1 cellular context compared by ENCODE assay signal in the genomic region with DNA sequence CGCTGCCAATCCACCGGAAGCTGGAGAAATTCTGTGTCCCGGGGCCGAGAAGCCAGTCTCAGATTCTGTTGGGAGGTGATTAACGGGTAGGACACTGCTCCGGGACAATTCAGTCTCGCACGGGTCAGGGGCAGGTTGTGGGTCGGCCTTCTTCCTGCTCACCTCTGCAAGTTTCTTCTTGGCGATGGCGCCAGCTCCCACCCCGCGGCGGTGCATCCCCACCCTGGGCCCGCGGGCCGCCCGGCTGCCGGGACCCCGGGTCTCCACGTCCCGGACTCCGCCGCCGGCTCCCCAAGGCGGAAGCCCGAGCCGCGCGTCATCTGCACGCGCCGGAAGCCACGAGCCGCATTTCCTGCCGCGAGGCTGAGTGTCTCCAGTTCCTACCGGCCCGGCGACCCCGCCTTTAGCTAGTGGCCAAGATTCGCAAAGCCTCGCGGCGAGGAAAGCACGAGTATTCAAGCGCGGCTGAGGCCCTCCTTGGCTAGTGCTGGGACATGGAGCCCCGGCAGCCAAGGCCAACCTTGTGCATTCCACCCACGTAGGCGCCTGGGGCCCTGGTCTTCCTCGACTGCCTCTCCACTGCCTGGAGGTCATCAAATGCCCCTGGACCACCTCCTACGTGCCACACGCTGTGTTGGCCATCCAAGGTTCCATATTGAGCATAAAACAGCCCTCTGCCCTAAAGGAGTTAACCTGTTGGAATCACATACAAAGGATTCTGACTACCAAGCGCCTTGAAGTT.
TF ChIP-seq lines count a peak whose summit lies in the region.

A gene with protein sequence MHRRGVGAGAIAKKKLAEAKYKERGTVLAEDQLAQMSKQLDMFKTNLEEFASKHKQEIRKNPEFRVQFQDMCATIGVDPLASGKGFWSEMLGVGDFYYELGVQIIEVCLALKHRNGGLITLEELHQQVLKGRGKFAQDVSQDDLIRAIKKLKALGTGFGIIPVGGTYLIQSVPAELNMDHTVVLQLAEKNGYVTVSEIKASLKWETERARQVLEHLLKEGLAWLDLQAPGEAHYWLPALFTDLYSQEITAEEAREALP (minus strand): TSS at position 324 of the 742 bp plus-strand sequence. CDS start 108 bp downstream, at position 216.

TF ChIP-seq in HEK293, 187 proteins besides CTCF, POLR2A, EP300 and RAD21 (continued from another document and continues in another):
- TF ChIP-seq HOXA7 (CRISPR knock-in tag; IDR thresholded peaks at IDR 0.05; ENCODE audit: borderline replicate concordance): no peak
- TF ChIP-seq KLF1 (tag by site-specific recombination; IDR thresholded peaks at IDR 0.05): peak; percentile 35; the same call in 1 of the 2 replicates
- TF ChIP-seq ZNF571 (tag by site-specific recombination; IDR thresholded peaks at IDR 0.05): no peak
- TF ChIP-seq, protein P1, sequence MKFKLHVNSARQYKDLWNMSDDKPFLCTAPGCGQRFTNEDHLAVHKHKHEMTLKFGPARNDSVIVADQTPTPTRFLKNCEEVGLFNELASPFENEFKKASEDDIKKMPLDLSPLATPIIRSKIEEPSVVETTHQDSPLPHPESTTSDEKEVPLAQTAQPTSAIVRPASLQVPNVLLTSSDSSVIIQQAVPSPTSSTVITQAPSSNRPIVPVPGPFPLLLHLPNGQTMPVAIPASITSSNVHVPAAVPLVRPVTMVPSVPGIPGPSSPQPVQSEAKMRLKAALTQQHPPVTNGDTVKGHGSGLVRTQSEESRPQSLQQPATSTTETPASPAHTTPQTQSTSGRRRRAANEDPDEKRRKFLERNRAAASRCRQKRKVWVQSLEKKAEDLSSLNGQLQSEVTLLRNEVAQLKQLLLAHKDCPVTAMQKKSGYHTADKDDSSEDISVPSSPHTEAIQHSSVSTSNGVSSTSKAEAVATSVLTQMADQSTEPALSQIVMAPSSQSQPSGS (tag by site-specific recombination; IDR thresholded peaks at IDR 0.05; ENCODE audit: low read depth): no peak
- no peak for TF ChIP-seq ZNF404 (tag by site-specific recombination; IDR thresholded peaks at IDR 0.05)
- TF ChIP-seq, protein P2, sequence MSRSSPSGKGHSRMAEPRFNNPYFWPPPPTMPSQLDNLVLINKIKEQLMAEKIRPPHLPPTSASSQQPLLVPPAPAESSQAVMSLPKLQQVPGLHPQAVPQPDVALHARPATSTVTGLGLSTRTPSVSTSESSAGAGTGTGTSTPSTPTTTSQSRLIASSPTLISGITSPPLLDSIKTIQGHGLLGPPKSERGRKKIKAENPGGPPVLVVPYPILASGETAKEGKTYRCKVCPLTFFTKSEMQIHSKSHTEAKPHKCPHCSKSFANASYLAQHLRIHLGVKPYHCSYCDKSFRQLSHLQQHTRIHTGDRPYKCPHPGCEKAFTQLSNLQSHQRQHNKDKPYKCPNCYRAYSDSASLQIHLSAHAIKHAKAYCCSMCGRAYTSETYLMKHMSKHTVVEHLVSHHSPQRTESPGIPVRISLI (tag by site-specific recombination; IDR thresholded peaks at IDR 0.05): no peak
- no peak for TF ChIP-seq ZNF514 (tag by site-specific recombination; IDR thresholded peaks at IDR 0.05)
- no peak for TF ChIP-seq YY2 (tag by site-specific recombination; IDR thresholded peaks at IDR 0.05)
- TF ChIP-seq FEZF1 (tag by site-specific recombination; IDR thresholded peaks at IDR 0.05): no peak
- TF ChIP-seq YY1 (tag by site-specific recombination; IDR thresholded peaks at IDR 0.05): peak; percentile 40; the same call in 1 of the 2 replicates
- TF ChIP-seq, protein P3, sequence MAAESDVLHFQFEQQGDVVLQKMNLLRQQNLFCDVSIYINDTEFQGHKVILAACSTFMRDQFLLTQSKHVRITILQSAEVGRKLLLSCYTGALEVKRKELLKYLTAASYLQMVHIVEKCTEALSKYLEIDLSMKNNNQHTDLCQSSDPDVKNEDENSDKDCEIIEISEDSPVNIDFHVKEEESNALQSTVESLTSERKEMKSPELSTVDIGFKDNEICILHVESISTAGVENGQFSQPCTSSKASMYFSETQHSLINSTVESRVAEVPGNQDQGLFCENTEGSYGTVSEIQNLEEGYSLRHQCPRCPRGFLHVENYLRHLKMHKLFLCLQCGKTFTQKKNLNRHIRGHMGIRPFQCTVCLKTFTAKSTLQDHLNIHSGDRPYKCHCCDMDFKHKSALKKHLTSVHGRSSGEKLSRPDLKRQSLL (tag by site-specific recombination; IDR thresholded peaks at IDR 0.05): peak; percentile 84
- TF ChIP-seq ZFHX2 (tag by site-specific recombination; conservative IDR thresholded peaks at IDR 0.05): peak; percentile 64
- TF ChIP-seq IKZF3 (tag by site-specific recombination; IDR thresholded peaks at IDR 0.05): 0 out of 2 replicates have a peak, but pooled peaks have one; percentile 23
- no peak for TF ChIP-seq PRDM1 (tag by site-specific recombination; IDR thresholded peaks at IDR 0.05)
- TF ChIP-seq KLF7 (tag by site-specific recombination; IDR thresholded peaks at IDR 0.05; ENCODE audit: borderline replicate concordance): peak; percentile 14; the same call in 1 of the 2 replicates
- no peak for TF ChIP-seq ZNF354C (tag by site-specific recombination; IDR thresholded peaks at IDR 0.05; ENCODE audit: borderline replicate concordance, low read depth)
- TF ChIP-seq, protein P4, sequence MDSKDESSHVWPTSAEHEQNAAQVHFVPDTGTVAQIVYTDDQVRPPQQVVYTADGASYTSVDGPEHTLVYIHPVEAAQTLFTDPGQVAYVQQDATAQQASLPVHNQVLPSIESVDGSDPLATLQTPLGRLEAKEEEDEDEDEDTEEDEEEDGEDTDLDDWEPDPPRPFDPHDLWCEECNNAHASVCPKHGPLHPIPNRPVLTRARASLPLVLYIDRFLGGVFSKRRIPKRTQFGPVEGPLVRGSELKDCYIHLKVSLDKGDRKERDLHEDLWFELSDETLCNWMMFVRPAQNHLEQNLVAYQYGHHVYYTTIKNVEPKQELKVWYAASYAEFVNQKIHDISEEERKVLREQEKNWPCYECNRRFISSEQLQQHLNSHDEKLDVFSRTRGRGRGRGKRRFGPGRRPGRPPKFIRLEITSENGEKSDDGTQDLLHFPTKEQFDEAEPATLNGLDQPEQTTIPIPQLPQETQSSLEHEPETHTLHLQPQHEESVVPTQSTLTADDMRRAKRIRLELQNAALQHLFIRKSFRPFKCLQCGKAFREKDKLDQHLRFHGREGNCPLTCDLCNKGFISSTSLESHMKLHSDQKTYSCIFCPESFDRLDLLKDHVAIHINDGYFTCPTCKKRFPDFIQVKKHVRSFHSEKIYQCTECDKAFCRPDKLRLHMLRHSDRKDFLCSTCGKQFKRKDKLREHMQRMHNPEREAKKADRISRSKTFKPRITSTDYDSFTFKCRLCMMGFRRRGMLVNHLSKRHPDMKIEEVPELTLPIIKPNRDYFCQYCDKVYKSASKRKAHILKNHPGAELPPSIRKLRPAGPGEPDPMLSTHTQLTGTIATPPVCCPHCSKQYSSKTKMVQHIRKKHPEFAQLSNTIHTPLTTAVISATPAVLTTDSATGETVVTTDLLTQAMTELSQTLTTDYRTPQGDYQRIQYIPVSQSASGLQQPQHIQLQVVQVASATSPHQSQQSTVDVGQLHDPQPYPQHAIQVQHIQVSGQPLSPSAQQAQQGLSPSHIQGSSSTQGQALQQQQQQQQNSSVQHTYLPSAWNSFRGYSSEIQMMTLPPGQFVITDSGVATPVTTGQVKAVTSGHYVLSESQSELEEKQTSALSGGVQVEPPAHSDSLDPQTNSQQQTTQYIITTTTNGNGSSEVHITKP (tag by site-specific recombination; IDR thresholded peaks at IDR 0.05): peak; percentile 82
- TF ChIP-seq, protein P5, sequence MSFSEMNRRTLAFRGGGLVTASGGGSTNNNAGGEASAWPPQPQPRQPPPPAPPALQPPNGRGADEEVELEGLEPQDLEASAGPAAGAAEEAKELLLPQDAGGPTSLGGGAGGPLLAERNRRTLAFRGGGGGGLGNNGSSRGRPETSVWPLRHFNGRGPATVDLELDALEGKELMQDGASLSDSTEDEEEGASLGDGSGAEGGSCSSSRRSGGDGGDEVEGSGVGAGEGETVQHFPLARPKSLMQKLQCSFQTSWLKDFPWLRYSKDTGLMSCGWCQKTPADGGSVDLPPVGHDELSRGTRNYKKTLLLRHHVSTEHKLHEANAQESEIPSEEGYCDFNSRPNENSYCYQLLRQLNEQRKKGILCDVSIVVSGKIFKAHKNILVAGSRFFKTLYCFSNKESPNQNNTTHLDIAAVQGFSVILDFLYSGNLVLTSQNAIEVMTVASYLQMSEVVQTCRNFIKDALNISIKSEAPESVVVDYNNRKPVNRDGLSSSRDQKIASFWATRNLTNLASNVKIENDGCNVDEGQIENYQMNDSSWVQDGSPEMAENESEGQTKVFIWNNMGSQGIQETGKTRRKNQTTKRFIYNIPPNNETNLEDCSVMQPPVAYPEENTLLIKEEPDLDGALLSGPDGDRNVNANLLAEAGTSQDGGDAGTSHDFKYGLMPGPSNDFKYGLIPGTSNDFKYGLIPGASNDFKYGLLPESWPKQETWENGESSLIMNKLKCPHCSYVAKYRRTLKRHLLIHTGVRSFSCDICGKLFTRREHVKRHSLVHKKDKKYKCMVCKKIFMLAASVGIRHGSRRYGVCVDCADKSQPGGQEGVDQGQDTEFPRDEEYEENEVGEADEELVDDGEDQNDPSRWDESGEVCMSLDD (tag by site-specific recombination; IDR thresholded peaks at IDR 0.05): 0 out of 2 replicates have a peak, but pooled peaks have one; percentile 17
- no peak for TF ChIP-seq GLIS2 (tag by site-specific recombination; IDR thresholded peaks at IDR 0.05)
- TF ChIP-seq, protein P6, sequence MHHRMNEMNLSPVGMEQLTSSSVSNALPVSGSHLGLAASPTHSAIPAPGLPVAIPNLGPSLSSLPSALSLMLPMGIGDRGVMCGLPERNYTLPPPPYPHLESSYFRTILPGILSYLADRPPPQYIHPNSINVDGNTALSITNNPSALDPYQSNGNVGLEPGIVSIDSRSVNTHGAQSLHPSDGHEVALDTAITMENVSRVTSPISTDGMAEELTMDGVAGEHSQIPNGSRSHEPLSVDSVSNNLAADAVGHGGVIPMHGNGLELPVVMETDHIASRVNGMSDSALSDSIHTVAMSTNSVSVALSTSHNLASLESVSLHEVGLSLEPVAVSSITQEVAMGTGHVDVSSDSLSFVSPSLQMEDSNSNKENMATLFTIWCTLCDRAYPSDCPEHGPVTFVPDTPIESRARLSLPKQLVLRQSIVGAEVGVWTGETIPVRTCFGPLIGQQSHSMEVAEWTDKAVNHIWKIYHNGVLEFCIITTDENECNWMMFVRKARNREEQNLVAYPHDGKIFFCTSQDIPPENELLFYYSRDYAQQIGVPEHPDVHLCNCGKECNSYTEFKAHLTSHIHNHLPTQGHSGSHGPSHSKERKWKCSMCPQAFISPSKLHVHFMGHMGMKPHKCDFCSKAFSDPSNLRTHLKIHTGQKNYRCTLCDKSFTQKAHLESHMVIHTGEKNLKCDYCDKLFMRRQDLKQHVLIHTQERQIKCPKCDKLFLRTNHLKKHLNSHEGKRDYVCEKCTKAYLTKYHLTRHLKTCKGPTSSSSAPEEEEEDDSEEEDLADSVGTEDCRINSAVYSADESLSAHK (tag by site-specific recombination; IDR thresholded peaks at IDR 0.05): no peak
- TF ChIP-seq ZNF529 (tag by site-specific recombination; IDR thresholded peaks at IDR 0.05; ENCODE audit: insufficient replicate concordance): no peak
- TF ChIP-seq, protein P7, sequence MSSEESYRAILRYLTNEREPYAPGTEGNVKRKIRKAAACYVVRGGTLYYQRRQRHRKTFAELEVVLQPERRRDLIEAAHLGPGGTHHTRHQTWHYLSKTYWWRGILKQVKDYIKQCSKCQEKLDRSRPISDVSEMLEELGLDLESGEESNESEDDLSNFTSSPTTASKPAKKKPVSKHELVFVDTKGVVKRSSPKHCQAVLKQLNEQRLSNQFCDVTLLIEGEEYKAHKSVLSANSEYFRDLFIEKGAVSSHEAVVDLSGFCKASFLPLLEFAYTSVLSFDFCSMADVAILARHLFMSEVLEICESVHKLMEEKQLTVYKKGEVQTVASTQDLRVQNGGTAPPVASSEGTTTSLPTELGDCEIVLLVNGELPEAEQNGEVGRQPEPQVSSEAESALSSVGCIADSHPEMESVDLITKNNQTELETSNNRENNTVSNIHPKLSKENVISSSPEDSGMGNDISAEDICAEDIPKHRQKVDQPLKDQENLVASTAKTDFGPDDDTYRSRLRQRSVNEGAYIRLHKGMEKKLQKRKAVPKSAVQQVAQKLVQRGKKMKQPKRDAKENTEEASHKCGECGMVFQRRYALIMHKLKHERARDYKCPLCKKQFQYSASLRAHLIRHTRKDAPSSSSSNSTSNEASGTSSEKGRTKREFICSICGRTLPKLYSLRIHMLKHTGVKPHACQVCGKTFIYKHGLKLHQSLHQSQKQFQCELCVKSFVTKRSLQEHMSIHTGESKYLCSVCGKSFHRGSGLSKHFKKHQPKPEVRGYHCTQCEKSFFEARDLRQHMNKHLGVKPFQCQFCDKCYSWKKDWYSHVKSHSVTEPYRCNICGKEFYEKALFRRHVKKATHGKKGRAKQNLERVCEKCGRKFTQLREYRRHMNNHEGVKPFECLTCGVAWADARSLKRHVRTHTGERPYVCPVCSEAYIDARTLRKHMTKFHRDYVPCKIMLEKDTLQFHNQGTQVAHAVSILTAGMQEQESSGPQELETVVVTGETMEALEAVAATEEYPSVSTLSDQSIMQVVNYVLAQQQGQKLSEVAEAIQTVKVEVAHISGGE (tag by site-specific recombination; conservative IDR thresholded peaks at IDR 0.05; ENCODE audit: low read depth): peak; percentile 96
- peak; percentile 51 for TF ChIP-seq KLF9 (tag by site-specific recombination; IDR thresholded peaks at IDR 0.05; ENCODE audit: low read depth)
- TF ChIP-seq SCRT2 (tag by site-specific recombination; IDR thresholded peaks at IDR 0.05): peak; percentile 95
- no peak for TF ChIP-seq ZNF133 (tag by site-specific recombination; IDR thresholded peaks at IDR 0.05)
- TF ChIP-seq, protein P8, sequence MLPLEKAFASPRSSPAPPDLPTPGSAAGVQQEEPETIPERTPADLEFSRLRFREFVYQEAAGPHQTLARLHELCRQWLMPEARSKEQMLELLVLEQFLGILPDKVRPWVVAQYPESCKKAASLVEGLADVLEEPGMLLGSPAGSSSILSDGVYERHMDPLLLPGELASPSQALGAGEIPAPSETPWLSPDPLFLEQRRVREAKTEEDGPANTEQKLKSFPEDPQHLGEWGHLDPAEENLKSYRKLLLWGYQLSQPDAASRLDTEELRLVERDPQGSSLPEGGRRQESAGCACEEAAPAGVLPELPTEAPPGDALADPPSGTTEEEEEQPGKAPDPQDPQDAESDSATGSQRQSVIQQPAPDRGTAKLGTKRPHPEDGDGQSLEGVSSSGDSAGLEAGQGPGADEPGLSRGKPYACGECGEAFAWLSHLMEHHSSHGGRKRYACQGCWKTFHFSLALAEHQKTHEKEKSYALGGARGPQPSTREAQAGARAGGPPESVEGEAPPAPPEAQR (tag by site-specific recombination; IDR thresholded peaks at IDR 0.05): no peak
- TF ChIP-seq, protein P9, sequence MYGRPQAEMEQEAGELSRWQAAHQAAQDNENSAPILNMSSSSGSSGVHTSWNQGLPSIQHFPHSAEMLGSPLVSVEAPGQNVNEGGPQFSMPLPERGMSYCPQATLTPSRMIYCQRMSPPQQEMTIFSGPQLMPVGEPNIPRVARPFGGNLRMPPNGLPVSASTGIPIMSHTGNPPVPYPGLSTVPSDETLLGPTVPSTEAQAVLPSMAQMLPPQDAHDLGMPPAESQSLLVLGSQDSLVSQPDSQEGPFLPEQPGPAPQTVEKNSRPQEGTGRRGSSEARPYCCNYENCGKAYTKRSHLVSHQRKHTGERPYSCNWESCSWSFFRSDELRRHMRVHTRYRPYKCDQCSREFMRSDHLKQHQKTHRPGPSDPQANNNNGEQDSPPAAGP (tag by site-specific recombination; IDR thresholded peaks at IDR 0.05): peak; percentile 41; the same call in 1 of the 2 replicates
- TF ChIP-seq, protein P10, sequence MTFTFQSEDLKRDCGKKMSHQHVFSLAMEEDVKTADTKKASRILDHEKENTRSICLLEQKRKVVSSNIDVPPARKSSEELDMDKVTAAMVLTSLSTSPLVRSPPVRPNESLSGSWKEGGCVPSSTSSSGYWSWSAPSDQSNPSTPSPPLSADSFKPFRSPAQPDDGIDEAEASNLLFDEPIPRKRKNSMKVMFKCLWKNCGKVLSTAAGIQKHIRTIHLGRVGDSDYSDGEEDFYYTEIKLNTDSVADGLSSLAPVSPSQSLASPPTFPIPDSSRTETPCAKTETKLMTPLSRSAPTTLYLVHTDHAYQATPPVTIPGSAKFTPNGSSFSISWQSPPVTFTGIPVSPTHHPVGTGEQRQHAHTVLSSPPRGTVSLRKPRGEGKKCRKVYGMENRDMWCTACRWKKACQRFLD (tag by site-specific recombination; IDR thresholded peaks at IDR 0.05): peak; percentile 75; the same call in 1 of the 2 replicates
